ENCODE assay signal across 27 cellular contexts in genomic region chr4:173432430-173432829, GRCh38.
DNase-seq lines count a peak whose midpoint lies in the region; ATAC-seq lines count a peak whose summit lies in the region.
"Had no signal": no experiment of that assay in that cellular context is flagged by ENCODE, and none has a peak within 500 bp of the region (broad histone marks: within the 10 kb centered on the region; RNA-seq: fewer than 3 reads in every experiment).

No MANE protein-coding gene starts in this region.

- H3K36me3 Mint-ChIP-seq in stimulated activated naive B cell treated with anti-CD40 and anti-IgM and Interleukin-4, amounts not matched to agents 10 μg/mL and 1 μg/mL and 100 μg/mL, for 72 hours: peaks cover 0 to 4% of the 10 kb centered on the region in 2 donors
- H3K36me3 Mint-ChIP-seq: brain, immature natural killer cell, memory B cell had no signal

- no peak overlapping the region for H3K27ac Mint-ChIP-seq in stimulated activated naive B cell treated with anti-CD40 and anti-IgM and Interleukin-4, amounts not matched to agents 10 μg/mL and 1 μg/mL and 100 μg/mL, for 72 hours
- H3K27ac Mint-ChIP-seq: activated naive CD4-positive, alpha-beta T cell treated with anti-CD3 and anti-CD28 coated beads for 36 hours; activated T-helper 1 cell treated with anti-CD3 and anti-CD28 coated beads, Interleukin-12 subunit alpha, Interleukin-12 subunit beta, Interleukin-2, Interleukin-4 antibody, amounts not matched to agents 30 ng/mL and 10 ng/mL and 1 ng/mL, durations not matched to agents 14 hours and 24 hours and 36 hours; brain; immature natural killer cell; memory B cell had no signal

- peaks cover 5% of the 10 kb centered on the region in 2 donors for H3K4me1 Mint-ChIP-seq in stimulated activated naive B cell treated with anti-CD40 and anti-IgM and Interleukin-4, amounts not matched to agents 10 μg/mL and 1 μg/mL and 100 μg/mL, for 72 hours
- H3K4me1 Mint-ChIP-seq: immature natural killer cell had no signal

- peak; percentile 63 for ATAC-seq in GM18519 (IDR thresholded peaks at IDR 0.05; ENCODE audit: low FRiP score, unreplicated experiment)
- peak; percentile 72 for ATAC-seq in GM21619 (IDR thresholded peaks at IDR 0.05; ENCODE audit: unreplicated experiment)
- peak; percentile 72 for ATAC-seq in HG03432 (IDR thresholded peaks at IDR 0.05; ENCODE audit: unreplicated experiment)
- ATAC-seq in stimulated activated naive B cell treated with anti-CD40 and anti-IgM and Interleukin-4, amounts not matched to agents 10 μg/mL and 1 μg/mL and 100 μg/mL, for 72 hours (replicated peaks): peak; percentile 55 to 61
- ATAC-seq: left colon had no signal

- H3K4me3 Mint-ChIP-seq in stimulated activated naive B cell treated with anti-CD40 and anti-IgM and Interleukin-4, amounts not matched to agents 10 μg/mL and 1 μg/mL and 100 μg/mL, for 72 hours: no peak overlapping the region
- H3K4me3 Mint-ChIP-seq: activated naive CD4-positive, alpha-beta T cell treated with anti-CD3 and anti-CD28 coated beads for 36 hours; activated T-helper 1 cell treated with anti-CD3 and anti-CD28 coated beads, Interleukin-12 subunit alpha, Interleukin-12 subunit beta, Interleukin-2, Interleukin-4 antibody, amounts not matched to agents 30 ng/mL and 10 ng/mL and 1 ng/mL, durations not matched to agents 14 hours and 24 hours and 36 hours; brain; immature natural killer cell; memory B cell; neural crest cell had no signal

- H3K9me3 Mint-ChIP-seq in stimulated activated naive B cell treated with anti-CD40 and anti-IgM and Interleukin-4, amounts not matched to agents 10 μg/mL and 1 μg/mL and 100 μg/mL, for 72 hours: peaks cover 0 to 7% of the 10 kb centered on the region in 2 donors
- H3K9me3 Mint-ChIP-seq: activated naive CD4-positive, alpha-beta T cell treated with anti-CD3 and anti-CD28 coated beads for 36 hours; activated T-helper 1 cell treated with anti-CD3 and anti-CD28 coated beads, Interleukin-12 subunit alpha, Interleukin-12 subunit beta, Interleukin-2, Interleukin-4 antibody, amounts not matched to agents 30 ng/mL and 10 ng/mL and 1 ng/mL, durations not matched to agents 14 hours and 24 hours and 36 hours; immature natural killer cell; neural crest cell had no signal

- H3K27me3 Mint-ChIP-seq in stimulated activated naive B cell treated with anti-CD40 and anti-IgM and Interleukin-4, amounts not matched to agents 10 μg/mL and 1 μg/mL and 100 μg/mL, for 72 hours: peaks cover 0 to 5% of the 10 kb centered on the region in 2 donors
- H3K27me3 Mint-ChIP-seq: brain had no signal

- DNase-seq in stimulated activated naive B cell treated with anti-CD40 and anti-IgM and Interleukin-4, amounts not matched to agents 10 μg/mL and 1 μg/mL and 100 μg/mL, for 72 hours: no peak
- no peak for DNase-seq in effector CD4-positive, alpha-beta T cell
- DNase-seq in SKM-1 (lab: John Stamatoyannopoulos, UW; ENCODE audit: unreplicated experiment) (no peak), NCI-H526 treated with DMSO at 0.1 percent for 48 hours (lab: John Stamatoyannopoulos, UW) (no peak)
- DNase-seq: activated CD4-positive, alpha-beta T cell treated with anti-CD3 and anti-CD28 coated beads, Interleukin-2, amount 50 U/mL, for 4 hours; activated naive CD4-positive, alpha-beta T cell treated with anti-CD3 and anti-CD28 coated beads for 36 hours; DMS53; dorsolateral prefrontal cortex; GDM1; hypothalamus; immature natural killer cell; IMR-90; left colon; NCI-H1048; NCI-H187; NCI-H526; small intestine; stimulated activated CD8-positive, alpha-beta memory T cell treated with anti-CD3 and anti-CD28 coated beads, Interleukin-4, amount 100 ng/mL, for 48 hours; T-helper 1 cell; transverse colon had no signal
